Comparison of ENCODE assay signal across 1 cellular context in the genomic region with DNA sequence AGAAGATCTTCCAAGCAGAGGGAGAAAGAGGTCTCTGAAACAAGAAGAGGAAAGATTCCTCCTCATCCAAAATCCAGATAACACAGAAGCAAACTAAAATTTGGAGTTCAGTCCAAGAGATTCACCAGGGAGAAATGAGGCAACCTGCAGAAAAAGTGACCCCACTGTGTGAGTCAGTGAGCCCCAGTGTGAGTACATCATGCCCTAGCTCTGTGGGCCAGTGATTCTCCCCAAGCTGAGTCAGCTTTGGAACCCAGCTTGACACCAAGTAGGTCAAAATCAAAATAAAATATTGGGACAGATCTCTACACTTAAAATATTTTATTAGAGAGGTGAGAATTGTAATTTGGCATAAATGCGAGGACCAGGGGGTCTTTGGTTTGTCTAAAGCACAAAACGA.
TF ChIP-seq lines count a peak whose summit lies in the region.

No MANE protein-coding gene starts in this region.

TF ChIP-seq in GM23338, 12 proteins besides CTCF, POLR2A, EP300 and RAD21 (continued from another document):
- TF ChIP-seq, protein P1, sequence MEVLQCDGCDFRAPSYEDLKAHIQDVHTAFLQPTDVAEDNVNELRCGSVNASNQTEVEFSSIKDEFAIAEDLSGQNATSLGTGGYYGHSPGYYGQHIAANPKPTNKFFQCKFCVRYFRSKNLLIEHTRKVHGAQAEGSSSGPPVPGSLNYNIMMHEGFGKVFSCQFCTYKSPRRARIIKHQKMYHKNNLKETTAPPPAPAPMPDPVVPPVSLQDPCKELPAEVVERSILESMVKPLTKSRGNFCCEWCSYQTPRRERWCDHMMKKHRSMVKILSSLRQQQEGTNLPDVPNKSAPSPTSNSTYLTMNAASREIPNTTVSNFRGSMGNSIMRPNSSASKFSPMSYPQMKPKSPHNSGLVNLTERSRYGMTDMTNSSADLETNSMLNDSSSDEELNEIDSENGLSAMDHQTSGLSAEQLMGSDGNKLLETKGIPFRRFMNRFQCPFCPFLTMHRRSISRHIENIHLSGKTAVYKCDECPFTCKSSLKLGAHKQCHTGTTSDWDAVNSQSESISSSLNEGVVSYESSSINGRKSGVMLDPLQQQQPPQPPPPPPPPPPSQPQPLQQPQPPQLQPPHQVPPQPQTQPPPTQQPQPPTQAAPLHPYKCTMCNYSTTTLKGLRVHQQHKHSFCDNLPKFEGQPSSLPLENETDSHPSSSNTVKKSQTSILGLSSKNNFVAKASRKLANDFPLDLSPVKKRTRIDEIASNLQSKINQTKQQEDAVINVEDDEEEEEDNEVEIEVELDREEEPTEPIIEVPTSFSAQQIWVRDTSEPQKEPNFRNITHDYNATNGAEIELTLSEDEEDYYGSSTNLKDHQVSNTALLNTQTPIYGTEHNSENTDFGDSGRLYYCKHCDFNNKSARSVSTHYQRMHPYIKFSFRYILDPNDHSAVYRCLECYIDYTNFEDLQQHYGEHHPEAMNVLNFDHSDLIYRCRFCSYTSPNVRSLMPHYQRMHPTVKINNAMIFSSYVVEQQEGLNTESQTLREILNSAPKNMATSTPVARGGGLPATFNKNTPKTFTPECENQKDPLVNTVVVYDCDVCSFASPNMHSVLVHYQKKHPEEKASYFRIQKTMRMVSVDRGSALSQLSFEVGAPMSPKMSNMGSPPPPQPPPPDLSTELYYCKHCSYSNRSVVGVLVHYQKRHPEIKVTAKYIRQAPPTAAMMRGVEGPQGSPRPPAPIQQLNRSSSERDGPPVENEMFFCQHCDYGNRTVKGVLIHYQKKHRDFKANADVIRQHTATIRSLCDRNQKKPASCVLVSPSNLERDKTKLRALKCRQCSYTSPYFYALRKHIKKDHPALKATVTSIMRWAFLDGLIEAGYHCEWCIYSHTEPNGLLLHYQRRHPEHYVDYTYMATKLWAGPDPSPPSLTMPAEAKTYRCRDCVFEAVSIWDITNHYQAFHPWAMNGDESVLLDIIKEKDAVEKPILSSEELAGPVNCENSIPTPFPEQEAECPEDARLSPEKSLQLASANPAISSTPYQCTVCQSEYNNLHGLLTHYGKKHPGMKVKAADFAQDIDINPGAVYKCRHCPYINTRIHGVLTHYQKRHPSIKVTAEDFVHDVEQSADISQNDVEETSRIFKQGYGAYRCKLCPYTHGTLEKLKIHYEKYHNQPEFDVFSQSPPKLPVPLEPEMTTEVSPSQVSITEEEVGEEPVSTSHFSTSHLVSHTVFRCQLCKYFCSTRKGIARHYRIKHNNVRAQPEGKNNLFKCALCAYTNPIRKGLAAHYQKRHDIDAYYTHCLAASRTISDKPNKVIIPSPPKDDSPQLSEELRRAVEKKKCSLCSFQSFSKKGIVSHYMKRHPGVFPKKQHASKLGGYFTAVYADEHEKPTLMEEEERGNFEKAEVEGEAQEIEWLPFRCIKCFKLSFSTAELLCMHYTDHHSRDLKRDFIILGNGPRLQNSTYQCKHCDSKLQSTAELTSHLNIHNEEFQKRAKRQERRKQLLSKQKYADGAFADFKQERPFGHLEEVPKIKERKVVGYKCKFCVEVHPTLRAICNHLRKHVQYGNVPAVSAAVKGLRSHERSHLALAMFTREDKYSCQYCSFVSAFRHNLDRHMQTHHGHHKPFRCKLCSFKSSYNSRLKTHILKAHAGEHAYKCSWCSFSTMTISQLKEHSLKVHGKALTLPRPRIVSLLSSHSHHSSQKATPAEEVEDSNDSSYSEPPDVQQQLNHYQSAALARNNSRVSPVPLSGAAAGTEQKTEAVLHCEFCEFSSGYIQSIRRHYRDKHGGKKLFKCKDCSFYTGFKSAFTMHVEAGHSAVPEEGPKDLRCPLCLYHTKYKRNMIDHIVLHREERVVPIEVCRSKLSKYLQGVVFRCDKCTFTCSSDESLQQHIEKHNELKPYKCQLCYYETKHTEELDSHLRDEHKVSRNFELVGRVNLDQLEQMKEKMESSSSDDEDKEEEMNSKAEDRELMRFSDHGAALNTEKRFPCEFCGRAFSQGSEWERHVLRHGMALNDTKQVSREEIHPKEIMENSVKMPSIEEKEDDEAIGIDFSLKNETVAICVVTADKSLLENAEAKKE (CRISPR knock-in tag; IDR thresholded peaks at IDR 0.05), result no peak
- TF ChIP-seq EZH2 (IDR thresholded peaks at IDR 0.05; ENCODE audit: low read depth, unreplicated experiment) (no peak), STAT1 (IDR thresholded peaks at IDR 0.05; ENCODE audit: unreplicated experiment) (no peak), JUNB (IDR thresholded peaks at IDR 0.05; ENCODE audit: unreplicated experiment) (no peak), CREB1 (CRISPR knock-in tag; IDR thresholded peaks at IDR 0.05; ENCODE audit: low read depth) (no peak), POLR2AphosphoS5 (IDR thresholded peaks at IDR 0.05; ENCODE audit: low read depth) (no peak), NANOG (IDR thresholded peaks at IDR 0.05; ENCODE audit: borderline replicate concordance) (no peak)
- TF ChIP-seq, protein P2, sequence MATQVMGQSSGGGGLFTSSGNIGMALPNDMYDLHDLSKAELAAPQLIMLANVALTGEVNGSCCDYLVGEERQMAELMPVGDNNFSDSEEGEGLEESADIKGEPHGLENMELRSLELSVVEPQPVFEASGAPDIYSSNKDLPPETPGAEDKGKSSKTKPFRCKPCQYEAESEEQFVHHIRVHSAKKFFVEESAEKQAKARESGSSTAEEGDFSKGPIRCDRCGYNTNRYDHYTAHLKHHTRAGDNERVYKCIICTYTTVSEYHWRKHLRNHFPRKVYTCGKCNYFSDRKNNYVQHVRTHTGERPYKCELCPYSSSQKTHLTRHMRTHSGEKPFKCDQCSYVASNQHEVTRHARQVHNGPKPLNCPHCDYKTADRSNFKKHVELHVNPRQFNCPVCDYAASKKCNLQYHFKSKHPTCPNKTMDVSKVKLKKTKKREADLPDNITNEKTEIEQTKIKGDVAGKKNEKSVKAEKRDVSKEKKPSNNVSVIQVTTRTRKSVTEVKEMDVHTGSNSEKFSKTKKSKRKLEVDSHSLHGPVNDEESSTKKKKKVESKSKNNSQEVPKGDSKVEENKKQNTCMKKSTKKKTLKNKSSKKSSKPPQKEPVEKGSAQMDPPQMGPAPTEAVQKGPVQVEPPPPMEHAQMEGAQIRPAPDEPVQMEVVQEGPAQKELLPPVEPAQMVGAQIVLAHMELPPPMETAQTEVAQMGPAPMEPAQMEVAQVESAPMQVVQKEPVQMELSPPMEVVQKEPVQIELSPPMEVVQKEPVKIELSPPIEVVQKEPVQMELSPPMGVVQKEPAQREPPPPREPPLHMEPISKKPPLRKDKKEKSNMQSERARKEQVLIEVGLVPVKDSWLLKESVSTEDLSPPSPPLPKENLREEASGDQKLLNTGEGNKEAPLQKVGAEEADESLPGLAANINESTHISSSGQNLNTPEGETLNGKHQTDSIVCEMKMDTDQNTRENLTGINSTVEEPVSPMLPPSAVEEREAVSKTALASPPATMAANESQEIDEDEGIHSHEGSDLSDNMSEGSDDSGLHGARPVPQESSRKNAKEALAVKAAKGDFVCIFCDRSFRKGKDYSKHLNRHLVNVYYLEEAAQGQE (IDR thresholded peaks at IDR 0.05; ENCODE audit: unreplicated experiment), result no peak
